ENCODE assay signal across 19 cellular contexts in the genomic region with DNA sequence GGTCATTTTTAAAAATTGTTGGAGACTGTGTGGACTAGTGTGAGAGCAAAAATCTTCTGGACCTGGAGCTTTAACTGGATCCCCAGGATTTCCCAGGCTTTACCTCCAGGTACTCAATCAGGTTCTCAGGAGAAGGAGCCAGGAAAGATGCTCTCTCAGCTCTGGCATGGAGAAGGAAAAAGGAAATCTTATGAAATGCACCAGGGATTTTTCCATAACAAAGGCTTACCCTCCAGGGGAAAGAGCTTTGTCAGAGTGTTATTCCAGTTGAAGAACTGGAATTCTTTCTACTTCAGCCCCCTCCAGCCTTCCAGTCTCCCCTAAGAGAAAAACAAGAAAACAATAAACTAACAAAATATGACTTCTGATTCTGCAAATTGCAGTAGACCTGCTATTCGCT.
A peak's percentile ranks its signal among the peaks of the same experiment; 100 is the strongest.
DNase-seq lines count a peak whose midpoint lies in the region; ATAC-seq and TF ChIP-seq lines count a peak whose summit lies in the region.
"Had no signal": no experiment of that assay in that cellular context is flagged by ENCODE, and none has a peak within 500 bp of the region (broad histone marks: within the 10 kb centered on the region; RNA-seq: fewer than 3 reads in every experiment).

No MANE protein-coding gene starts in this region.

- no peak overlapping the region for H3K18ac ChIP-seq in H9 (ENCODE audit: insufficient read length, low read depth, low read length)

- ATAC-seq in WTC11 (peak; percentile 60), HG03025 (IDR thresholded peaks at IDR 0.05; ENCODE audit: low FRiP score, unreplicated experiment) (no peak)
- ATAC-seq: HCT116 had no signal

- H4K20me1 ChIP-seq in H9 (ENCODE audit: control insufficient read depth, insufficient read depth, insufficient read length): no peaks in the 10 kb centered on the region

- H3K56ac ChIP-seq in H9 (ENCODE audit: insufficient read length, low read depth, low read length): no peak overlapping the region

- TF ChIP-seq CTCF in H9 (conservative IDR thresholded peaks at IDR 0.05) (no peak), WTC11 (IDR thresholded peaks at IDR 0.05) (no peak)

- no peaks in the 10 kb centered on the region for H3K9me3 ChIP-seq in H9 (ENCODE audit: control insufficient read depth, low read depth, low read length)
- H3K9me3 ChIP-seq: BE2C had no signal

- peaks cover 6% of the 10 kb centered on the region; the same call in 1 of the 2 replicates for H3K4me1 ChIP-seq in H9 (ENCODE audit: insufficient read depth, low read length)
- H3K4me1 ChIP-seq: BE2C had no signal

- H3K4me3 Mint-ChIP-seq in H9 (0 out of 5 replicates have a peak overlapping the region, but pooled peaks of 1 of the 2 experiments have one; percentile 9), WTC11 (no peak overlapping the region)
- H3K4me3 Mint-ChIP-seq: CD4-positive, CD25-positive, alpha-beta regulatory T cell; CD8-positive, alpha-beta memory T cell; HFFc6 had no signal

- H3K23me2 ChIP-seq in H9 (ENCODE audit: insufficient read length, low read depth, low read length, poor library complexity, severe bottlenecking): no peaks in the 10 kb centered on the region

- H3K4me1 Mint-ChIP-seq in H9: peaks cover 20 to 26% of the 10 kb centered on the region in 2 experiments
- peaks cover 28% of the 10 kb centered on the region for H3K4me1 Mint-ChIP-seq in WTC11
- H3K4me1 Mint-ChIP-seq: CD4-positive, CD25-positive, alpha-beta regulatory T cell; CD8-positive, alpha-beta memory T cell had no signal

- H4K8ac ChIP-seq in H9 (replicated peaks; ENCODE audit: insufficient read length, low read depth, low read length): no peak overlapping the region

- H2AFZ ChIP-seq in H9 (ENCODE audit: low read length): no peak overlapping the region

- H3K27me3 ChIP-seq in H9 (ENCODE audit: insufficient read depth, low read length): no peaks in the 10 kb centered on the region
- H3K27me3 ChIP-seq: BE2C had no signal

- H2BK15ac ChIP-seq in H9 (ENCODE audit: low read depth, low read length): no peak overlapping the region

- CTCF ChIA-PET in WTC11 (lab: Charles Lee): interaction anchor here (1.0 kb wide), 1 partner anchor 13 kb away, joined by 3 read pairs; no protein-coding TSS in a partner anchor

- H2BK12ac ChIP-seq in H9 (ENCODE audit: insufficient read length, low read depth, low read length): no peak overlapping the region

- H3K27ac Mint-ChIP-seq in H9: peak overlapping the region; percentile 33 to 56 (median 45); a peak in 3 of 7 replicates
- no peak overlapping the region for H3K27ac Mint-ChIP-seq in WTC11
- H3K27ac Mint-ChIP-seq: CD4-positive, CD25-positive, alpha-beta regulatory T cell; CD8-positive, alpha-beta memory T cell; HFFc6 had no signal

- WGBS in H9 (ENCODE audit: extremely low coverage, insufficient read length, low lambda C conversion rate): no CpG with 5 or more reads among the region's 1 CpG

- no peak overlapping the region for H3K27ac ChIP-seq in H9 (ENCODE audit: insufficient read length, low read depth, low read length)
- H3K27ac ChIP-seq: KMS-11 had no signal

- H4K5ac ChIP-seq in H9 (ENCODE audit: insufficient read length, low read depth, low read length): no peak overlapping the region

- H3K79me1 ChIP-seq in H9 (ENCODE audit: insufficient read depth, low read depth, low read length, poor library complexity, severe bottlenecking): no peaks in the 10 kb centered on the region

- H3K9ac ChIP-seq in H9 (ENCODE audit: extremely low read depth, insufficient read length, low read length): no peak overlapping the region
- H3K9ac ChIP-seq: KMS-11 had no signal

- POLR2A ChIA-PET in WTC11 (lab: Charles Lee): no interaction called here

- H3K14ac ChIP-seq in H9 (ENCODE audit: insufficient read depth, low read length): no peak overlapping the region

- peaks cover 0 to 3% (median 0%) of the 10 kb centered on the region in 3 experiments; a peak in 1 of 7 replicates for H3K36me3 Mint-ChIP-seq in H9 (ENCODE audit: insufficient read depth in 1 of 3, low read depth in 3 of 3)
- H3K36me3 Mint-ChIP-seq in WTC11: no peaks in the 10 kb centered on the region
- H3K36me3 Mint-ChIP-seq: CD4-positive, CD25-positive, alpha-beta regulatory T cell; CD8-positive, alpha-beta memory T cell had no signal

- no peak overlapping the region for H2BK20ac ChIP-seq in H9 (ENCODE audit: low read depth, low read length, poor library complexity, severe bottlenecking)

- no peak overlapping the region for H2BK120ac ChIP-seq in H9 (ENCODE audit: low read depth, low read length, poor library complexity, severe bottlenecking)

- H3K4me2 ChIP-seq in H9 (ENCODE audit: insufficient read depth, insufficient read length, low read length): no peak overlapping the region
- H3K4me2 ChIP-seq: KMS-11 had no signal

- no peak for DNase-seq in H9
- DNase-seq in WTC11 (ENCODE audit: low spot score): no peak
- peak; percentile 21 for DNase-seq in iPS-NIHi11 (ENCODE audit: low spot score)
- DNase-seq in NCI-H2171 treated with DMSO at 0.1 percent for 48 hours (lab: John Stamatoyannopoulos, UW): no peak
- no peak for DNase-seq in NCI-H748 treated with DMSO at 0.1 percent for 48 hours (lab: John Stamatoyannopoulos, UW)
- DNase-seq in germinal center (ENCODE audit: low spot score): no peak
- DNase-seq: ACHN; BE2C; C1 segment of cervical spinal cord; CD4-positive, CD25-positive, alpha-beta regulatory T cell; CD8-positive, alpha-beta memory T cell; COR-L47; DMS 273 treated with DMSO at 0.1 percent for 48 hours; DMS53; GDM1; HFFc6 had no signal

- peaks cover 0 to 4% of the 10 kb centered on the region in 2 experiments; a peak in 2 of 5 replicates for H3K9me3 Mint-ChIP-seq in H9
- no peaks in the 10 kb centered on the region for H3K9me3 Mint-ChIP-seq in WTC11

- H3K27me3 Mint-ChIP-seq in H9 (ENCODE audit: low read depth) (no peaks in the 10 kb centered on the region), WTC11 (ENCODE audit: low read depth) (peaks cover 2% of the 10 kb centered on the region; the same call in 1 of the 2 replicates)
- H3K27me3 Mint-ChIP-seq: CD4-positive, CD25-positive, alpha-beta regulatory T cell; CD8-positive, alpha-beta memory T cell had no signal

- H3T11ph ChIP-seq in H9 (ENCODE audit: low read length): no peak overlapping the region

- no peak overlapping the region for H3K23ac ChIP-seq in H9 (ENCODE audit: insufficient read length, low read depth, low read length)

- no peak overlapping the region for H3K4ac ChIP-seq in H9 (ENCODE audit: low read depth, low read length)

- H2BK5ac ChIP-seq in H9 (ENCODE audit: insufficient read length, low read length): no peak overlapping the region

- no peak overlapping the region for H4K91ac ChIP-seq in H9 (ENCODE audit: insufficient read length, low read depth, low read length)

- no peaks in the 10 kb centered on the region for H3K79me2 ChIP-seq in H9 (ENCODE audit: insufficient read depth, low read length)

- H2AK5ac ChIP-seq in H9 (ENCODE audit: insufficient read length, low read length): no peak overlapping the region

TF ChIP-seq in WTC11, 78 proteins besides CTCF, POLR2A, EP300 and RAD21:
- TF ChIP-seq FOXK1 (CRISPR knock-in tag; IDR thresholded peaks at IDR 0.05) (no peak), GRHL2 (CRISPR knock-in tag; IDR thresholded peaks at IDR 0.05; ENCODE audit: insufficient replicate concordance, severe bottlenecking) (no peak), ZNF219 (CRISPR knock-in tag; IDR thresholded peaks at IDR 0.05; ENCODE audit: borderline replicate concordance) (no peak), ZNF671 (CRISPR knock-in tag; IDR thresholded peaks at IDR 0.05) (no peak)
- TF ChIP-seq, protein P1, sequence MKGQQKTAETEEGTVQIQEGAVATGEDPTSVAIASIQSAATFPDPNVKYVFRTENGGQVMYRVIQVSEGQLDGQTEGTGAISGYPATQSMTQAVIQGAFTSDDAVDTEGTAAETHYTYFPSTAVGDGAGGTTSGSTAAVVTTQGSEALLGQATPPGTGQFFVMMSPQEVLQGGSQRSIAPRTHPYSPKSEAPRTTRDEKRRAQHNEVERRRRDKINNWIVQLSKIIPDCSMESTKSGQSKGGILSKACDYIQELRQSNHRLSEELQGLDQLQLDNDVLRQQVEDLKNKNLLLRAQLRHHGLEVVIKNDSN (CRISPR knock-in tag; IDR thresholded peaks at IDR 0.05): no peak
- TF ChIP-seq, protein P2, sequence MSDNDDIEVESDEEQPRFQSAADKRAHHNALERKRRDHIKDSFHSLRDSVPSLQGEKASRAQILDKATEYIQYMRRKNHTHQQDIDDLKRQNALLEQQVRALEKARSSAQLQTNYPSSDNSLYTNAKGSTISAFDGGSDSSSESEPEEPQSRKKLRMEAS (CRISPR knock-in tag; IDR thresholded peaks at IDR 0.05): no peak
